24 cellular contexts compared by ENCODE assay signal in the genomic region with DNA sequence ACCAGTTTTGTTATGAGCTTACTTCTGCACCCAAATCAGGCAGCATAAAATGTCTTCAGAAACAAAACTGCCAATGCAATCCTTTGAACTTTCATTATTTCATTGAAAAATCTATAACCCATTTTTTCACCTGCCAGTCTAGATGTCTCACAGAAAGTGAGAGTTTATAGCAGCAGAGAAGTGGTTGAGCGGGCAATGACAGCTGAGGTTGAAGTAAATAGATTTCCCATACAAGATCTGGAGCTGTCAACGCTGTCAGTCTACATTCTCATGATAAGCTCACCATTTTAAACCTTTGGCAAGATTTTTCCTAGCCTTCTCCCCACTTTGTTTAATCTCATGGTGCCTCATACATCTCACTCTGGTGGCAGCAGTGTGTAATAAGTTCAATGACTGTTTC.
"Had no signal": no experiment of that assay in that cellular context is flagged by ENCODE, and none has a peak within 500 bp of the region (broad histone marks: within the 10 kb centered on the region; RNA-seq: fewer than 3 reads in every experiment).

No MANE protein-coding gene starts in this region.

- H3K36me3 ChIP-seq: colonic mucosa, esophagus muscularis mucosa, esophagus squamous epithelium, gastrocnemius medialis, gastroesophageal sphincter, heart left ventricle, heart right ventricle had no signal

- H3K27me3 ChIP-seq: colonic mucosa, dorsolateral prefrontal cortex, esophagus muscularis mucosa, esophagus squamous epithelium, foreskin keratinocyte, gastrocnemius medialis, gastroesophageal sphincter, heart left ventricle, heart right ventricle had no signal

- DNase-seq: colonic mucosa; cortex of kidney; dermis blood vessel endothelial cell; dorsolateral prefrontal cortex; effector CD4-positive, alpha-beta T cell; effector CD8-positive, alpha-beta T cell; effector memory CD4-positive, alpha-beta T cell; effector memory CD8-positive, alpha-beta T cell; endodermal cell; erythroblast; esophagus squamous epithelium; foreskin fibroblast; foreskin keratinocyte; foreskin melanocyte; gastrocnemius medialis; glutamatergic neuron; head of caudate nucleus; heart left ventricle; heart right ventricle had no signal

- H3K9me3 ChIP-seq: colonic mucosa, esophagus muscularis mucosa, esophagus squamous epithelium, gastrocnemius medialis, gastroesophageal sphincter, heart left ventricle, heart right ventricle had no signal

- H3K4me1 ChIP-seq: colonic mucosa, esophagus muscularis mucosa, esophagus squamous epithelium, foreskin keratinocyte, gastrocnemius medialis, gastroesophageal sphincter, heart left ventricle, heart right ventricle had no signal

- H3K4me3 ChIP-seq: colonic mucosa, coronary artery, dorsolateral prefrontal cortex, esophagus muscularis mucosa, esophagus squamous epithelium, gastrocnemius medialis, gastroesophageal sphincter, heart left ventricle, heart right ventricle had no signal

- ATAC-seq: effector memory CD8-positive, alpha-beta T cell; esophagus mucosa; foreskin keratinocyte; gastrocnemius medialis; gastroesophageal sphincter; heart left ventricle; heart right ventricle had no signal

- H3K27ac ChIP-seq: colonic mucosa, coronary artery, dorsolateral prefrontal cortex, epithelial cell of prostate, esophagus muscularis mucosa, esophagus squamous epithelium, foreskin keratinocyte, gastrocnemius medialis, gastroesophageal sphincter, heart left ventricle, heart right ventricle had no signal
